ENCODE assay signal across 18 cellular contexts in the genomic region with DNA sequence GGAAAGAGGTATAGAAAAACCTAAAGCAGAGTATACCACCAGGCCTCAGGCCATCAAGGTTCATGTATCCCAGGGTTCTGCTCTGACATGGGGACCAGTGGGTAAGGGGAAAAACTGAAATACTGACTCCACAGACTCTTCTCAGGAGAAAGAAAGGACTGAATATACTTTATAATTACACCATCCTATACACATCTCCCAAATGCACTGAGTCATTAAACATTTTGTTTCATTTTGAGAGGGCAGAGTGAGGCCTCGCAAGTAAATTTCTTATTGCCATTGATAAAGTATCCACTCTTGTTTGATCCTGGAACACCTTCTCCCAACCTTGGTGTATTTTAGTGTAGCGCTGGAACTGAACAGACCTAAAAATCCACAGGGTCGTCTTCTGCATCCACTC.
"Had no signal": no experiment of that assay in that cellular context is flagged by ENCODE, and none has a peak within 500 bp of the region (broad histone marks: within the 10 kb centered on the region; RNA-seq: fewer than 3 reads in every experiment).

No MANE protein-coding gene starts in this region.

- H3K27me3 ChIP-seq: foreskin keratinocyte, hepatocyte, neutrophil, right atrium auricular region, stomach, transverse colon had no signal

- H3K27ac Mint-ChIP-seq: dendritic cell treated with granulocyte-macrophage colony-stimulating factor and Interleukin-4, amounts not matched to agents 40 ng/mL and 50 ng/mL, for 4 days; effector memory CD8-positive, alpha-beta T cell; naive thymus-derived CD4-positive, alpha-beta T cell had no signal

- H2AFZ ChIP-seq: hepatocyte had no signal

- DNase-seq: effector memory CD8-positive, alpha-beta T cell; erythroblast; foreskin keratinocyte; head of caudate nucleus; kidney; left colon; naive thymus-derived CD4-positive, alpha-beta T cell; small intestine; stimulated activated CD4-positive, alpha-beta T cell treated with anti-CD3 and anti-CD28 coated beads, Interleukin-12 subunit alpha, Interleukin-12 subunit beta, amount 100 ng/mL, for 4 hours; stimulated activated naive CD4-positive, alpha-beta T cell; stomach; substantia nigra; transverse colon had no signal

- H3K4me2 ChIP-seq: hepatocyte had no signal

- H3K36me3 ChIP-seq: neutrophil, right atrium auricular region, stomach, thoracic aorta, transverse colon had no signal

- H3K9me3 Mint-ChIP-seq: dendritic cell treated with granulocyte-macrophage colony-stimulating factor and Interleukin-4, amounts not matched to agents 40 ng/mL and 50 ng/mL, for 4 days; effector memory CD8-positive, alpha-beta T cell; naive thymus-derived CD4-positive, alpha-beta T cell had no signal

- H3K4me3 Mint-ChIP-seq: dendritic cell treated with granulocyte-macrophage colony-stimulating factor and Interleukin-4, amounts not matched to agents 40 ng/mL and 50 ng/mL, for 4 days; effector memory CD8-positive, alpha-beta T cell; naive thymus-derived CD4-positive, alpha-beta T cell had no signal

- H3K27ac ChIP-seq: foreskin keratinocyte, hepatocyte, neutrophil, right atrium auricular region, stomach, thoracic aorta, transverse colon had no signal

- H3K27me3 Mint-ChIP-seq: dendritic cell treated with granulocyte-macrophage colony-stimulating factor and Interleukin-4, amounts not matched to agents 40 ng/mL and 50 ng/mL, for 4 days; effector memory CD8-positive, alpha-beta T cell; naive thymus-derived CD4-positive, alpha-beta T cell had no signal

- H3K4me1 ChIP-seq: foreskin keratinocyte had no signal

- H3K9me3 ChIP-seq: neutrophil, right atrium auricular region, stomach, thoracic aorta, transverse colon had no signal

- ATAC-seq: effector memory CD8-positive, alpha-beta T cell; foreskin keratinocyte; left colon; naive thymus-derived CD4-positive, alpha-beta T cell had no signal

- H3K4me3 ChIP-seq: hepatocyte, right atrium auricular region, stomach, thoracic aorta, transverse colon had no signal
